In genomic region chr7:20219446-20220292, GRCh38 we compare ENCODE assay signal across 1 cellular context.
TF ChIP-seq lines count a peak whose summit lies in the region.

No MANE protein-coding gene starts in this region.

TF ChIP-seq in HepG2, 621 proteins besides CTCF, POLR2A, EP300 and RAD21 (continued from another document and continues in another):
- TF ChIP-seq ZNF160 (CRISPR knock-in tag; IDR thresholded peaks at IDR 0.05) (no peak), ZKSCAN5 (CRISPR knock-in tag; IDR thresholded peaks at IDR 0.05) (no peak), ARID5B (CRISPR knock-in tag; IDR thresholded peaks at IDR 0.05) (peak; percentile 98), KLF9 (CRISPR knock-in tag; IDR thresholded peaks at IDR 0.05; ENCODE audit: low read depth) (no peak), KDM6A (CRISPR knock-in tag; IDR thresholded peaks at IDR 0.05; ENCODE audit: low read depth) (peak; percentile 97), TERF1 (CRISPR knock-in tag; IDR thresholded peaks at IDR 0.05) (no peak), AFF4 (CRISPR knock-in tag; IDR thresholded peaks at IDR 0.05) (no peak), ZSCAN12 (CRISPR knock-in tag; IDR thresholded peaks at IDR 0.05) (no peak), ZNF121 (CRISPR knock-in tag; IDR thresholded peaks at IDR 0.05) (peak; percentile 55; the same call in 1 of the 2 replicates), TBX2 (CRISPR knock-in tag; IDR thresholded peaks at IDR 0.05; ENCODE audit: borderline replicate concordance) (peak; percentile 91), MED1 (CRISPR knock-in tag; IDR thresholded peaks at IDR 0.05) (peak; percentile 92), CAMTA2 (CRISPR knock-in tag; IDR thresholded peaks at IDR 0.05; ENCODE audit: borderline replicate concordance) (no peak), MTF2 (CRISPR knock-in tag; IDR thresholded peaks at IDR 0.05; ENCODE audit: borderline replicate concordance) (peak; percentile 90; the same call in 1 of the 2 replicates), CREB1 (IDR thresholded peaks at IDR 0.05) (peak; percentile 55), CREB1 (CRISPR knock-in tag; IDR thresholded peaks at IDR 0.05) (peak; percentile 61), ZNF138 (CRISPR knock-in tag; IDR thresholded peaks at IDR 0.05; ENCODE audit: low read depth) (no peak), TRAFD1 (CRISPR knock-in tag; IDR thresholded peaks at IDR 0.05; ENCODE audit: borderline replicate concordance) (0 out of 2 replicates have a peak, but pooled peaks have one; percentile 2), HOXD1 (CRISPR knock-in tag; IDR thresholded peaks at IDR 0.05) (peak; percentile 64), ATF1 (CRISPR knock-in tag; IDR thresholded peaks at IDR 0.05) (peak; percentile 60), THAP8 (CRISPR knock-in tag; IDR thresholded peaks at IDR 0.05; ENCODE audit: borderline replicate concordance) (no peak), ARHGAP35 (CRISPR knock-in tag; IDR thresholded peaks at IDR 0.05; ENCODE audit: borderline replicate concordance) (0 out of 2 replicates have a peak, but pooled peaks have one; percentile 43), ZBTB21 (CRISPR knock-in tag; IDR thresholded peaks at IDR 0.05) (no peak), ARNT (IDR thresholded peaks at IDR 0.05) (no peak), MEIS2 (CRISPR knock-in tag; IDR thresholded peaks at IDR 0.05) (peak; percentile 90), REL (CRISPR knock-in tag; conservative IDR thresholded peaks at IDR 0.05) (no peak), USF2 (IDR thresholded peaks at IDR 0.05; ENCODE audit: low read depth, low read length) (no peak), USF2 (CRISPR knock-in tag; IDR thresholded peaks at IDR 0.05; ENCODE audit: borderline replicate concordance) (no peak)
- TF ChIP-seq, protein P1, sequence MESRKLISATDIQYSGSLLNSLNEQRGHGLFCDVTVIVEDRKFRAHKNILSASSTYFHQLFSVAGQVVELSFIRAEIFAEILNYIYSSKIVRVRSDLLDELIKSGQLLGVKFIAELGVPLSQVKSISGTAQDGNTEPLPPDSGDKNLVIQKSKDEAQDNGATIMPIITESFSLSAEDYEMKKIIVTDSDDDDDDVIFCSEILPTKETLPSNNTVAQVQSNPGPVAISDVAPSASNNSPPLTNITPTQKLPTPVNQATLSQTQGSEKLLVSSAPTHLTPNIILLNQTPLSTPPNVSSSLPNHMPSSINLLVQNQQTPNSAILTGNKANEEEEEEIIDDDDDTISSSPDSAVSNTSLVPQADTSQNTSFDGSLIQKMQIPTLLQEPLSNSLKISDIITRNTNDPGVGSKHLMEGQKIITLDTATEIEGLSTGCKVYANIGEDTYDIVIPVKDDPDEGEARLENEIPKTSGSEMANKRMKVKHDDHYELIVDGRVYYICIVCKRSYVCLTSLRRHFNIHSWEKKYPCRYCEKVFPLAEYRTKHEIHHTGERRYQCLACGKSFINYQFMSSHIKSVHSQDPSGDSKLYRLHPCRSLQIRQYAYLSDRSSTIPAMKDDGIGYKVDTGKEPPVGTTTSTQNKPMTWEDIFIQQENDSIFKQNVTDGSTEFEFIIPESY (CRISPR knock-in tag; IDR thresholded peaks at IDR 0.05) = peak; percentile 59; the same call in 1 of the 2 replicates
- TF ChIP-seq, protein P2, sequence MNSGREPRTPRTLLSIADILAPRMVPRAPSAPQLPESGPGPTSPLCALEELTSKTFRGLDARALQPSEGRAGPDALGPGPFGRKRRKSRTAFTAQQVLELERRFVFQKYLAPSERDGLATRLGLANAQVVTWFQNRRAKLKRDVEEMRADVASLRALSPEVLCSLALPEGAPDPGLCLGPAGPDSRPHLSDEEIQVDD (CRISPR knock-in tag; IDR thresholded peaks at IDR 0.05; ENCODE audit: borderline replicate concordance) = no peak
- TF ChIP-seq, protein P3, sequence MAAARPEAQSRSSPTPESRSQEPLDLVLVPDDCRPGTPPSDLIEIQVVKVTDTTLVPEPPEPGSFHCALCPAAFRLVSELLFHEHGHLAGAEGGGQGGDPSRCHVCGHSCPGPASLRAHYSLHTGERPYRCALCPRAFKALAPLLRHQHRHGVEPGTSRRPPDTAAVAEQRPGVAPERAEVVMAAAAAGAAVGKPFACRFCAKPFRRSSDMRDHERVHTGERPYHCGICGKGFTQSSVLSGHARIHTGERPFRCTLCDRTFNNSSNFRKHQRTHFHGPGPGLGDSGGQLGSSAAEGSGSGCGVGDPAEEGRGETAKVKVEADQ (CRISPR knock-in tag; IDR thresholded peaks at IDR 0.05; ENCODE audit: borderline replicate concordance) = peak; percentile 70
- TF ChIP-seq, protein P4, sequence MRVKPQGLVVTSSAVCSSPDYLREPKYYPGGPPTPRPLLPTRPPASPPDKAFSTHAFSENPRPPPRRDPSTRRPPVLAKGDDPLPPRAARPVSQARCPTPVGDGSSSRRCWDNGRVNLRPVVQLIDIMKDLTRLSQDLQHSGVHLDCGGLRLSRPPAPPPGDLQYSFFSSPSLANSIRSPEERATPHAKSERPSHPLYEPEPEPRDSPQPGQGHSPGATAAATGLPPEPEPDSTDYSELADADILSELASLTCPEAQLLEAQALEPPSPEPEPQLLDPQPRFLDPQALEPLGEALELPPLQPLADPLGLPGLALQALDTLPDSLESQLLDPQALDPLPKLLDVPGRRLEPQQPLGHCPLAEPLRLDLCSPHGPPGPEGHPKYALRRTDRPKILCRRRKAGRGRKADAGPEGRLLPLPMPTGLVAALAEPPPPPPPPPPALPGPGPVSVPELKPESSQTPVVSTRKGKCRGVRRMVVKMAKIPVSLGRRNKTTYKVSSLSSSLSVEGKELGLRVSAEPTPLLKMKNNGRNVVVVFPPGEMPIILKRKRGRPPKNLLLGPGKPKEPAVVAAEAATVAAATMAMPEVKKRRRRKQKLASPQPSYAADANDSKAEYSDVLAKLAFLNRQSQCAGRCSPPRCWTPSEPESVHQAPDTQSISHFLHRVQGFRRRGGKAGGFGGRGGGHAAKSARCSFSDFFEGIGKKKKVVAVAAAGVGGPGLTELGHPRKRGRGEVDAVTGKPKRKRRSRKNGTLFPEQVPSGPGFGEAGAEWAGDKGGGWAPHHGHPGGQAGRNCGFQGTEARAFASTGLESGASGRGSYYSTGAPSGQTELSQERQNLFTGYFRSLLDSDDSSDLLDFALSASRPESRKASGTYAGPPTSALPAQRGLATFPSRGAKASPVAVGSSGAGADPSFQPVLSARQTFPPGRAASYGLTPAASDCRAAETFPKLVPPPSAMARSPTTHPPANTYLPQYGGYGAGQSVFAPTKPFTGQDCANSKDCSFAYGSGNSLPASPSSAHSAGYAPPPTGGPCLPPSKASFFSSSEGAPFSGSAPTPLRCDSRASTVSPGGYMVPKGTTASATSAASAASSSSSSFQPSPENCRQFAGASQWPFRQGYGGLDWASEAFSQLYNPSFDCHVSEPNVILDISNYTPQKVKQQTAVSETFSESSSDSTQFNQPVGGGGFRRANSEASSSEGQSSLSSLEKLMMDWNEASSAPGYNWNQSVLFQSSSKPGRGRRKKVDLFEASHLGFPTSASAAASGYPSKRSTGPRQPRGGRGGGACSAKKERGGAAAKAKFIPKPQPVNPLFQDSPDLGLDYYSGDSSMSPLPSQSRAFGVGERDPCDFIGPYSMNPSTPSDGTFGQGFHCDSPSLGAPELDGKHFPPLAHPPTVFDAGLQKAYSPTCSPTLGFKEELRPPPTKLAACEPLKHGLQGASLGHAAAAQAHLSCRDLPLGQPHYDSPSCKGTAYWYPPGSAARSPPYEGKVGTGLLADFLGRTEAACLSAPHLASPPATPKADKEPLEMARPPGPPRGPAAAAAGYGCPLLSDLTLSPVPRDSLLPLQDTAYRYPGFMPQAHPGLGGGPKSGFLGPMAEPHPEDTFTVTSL (CRISPR knock-in tag; IDR thresholded peaks at IDR 0.05; ENCODE audit: borderline replicate concordance) = peak; percentile 97
